In genomic region chr11:76623884-76624419, GRCh38 we compare ENCODE assay signal across 16 cellular contexts. TPM values are rescaled to one million over a fixed set of nuclear protein-coding genes. Genes with fewer than 3 reads are reported as not detected.
DNase-seq lines count a peak whose midpoint lies in the region; ATAC-seq and TF ChIP-seq lines count a peak whose summit lies in the region.
"Had no signal": no experiment of that assay in that cellular context is flagged by ENCODE, and none has a peak within 500 bp of the region (broad histone marks: within the 10 kb centered on the region; RNA-seq: fewer than 3 reads in every experiment).

No MANE protein-coding gene starts in this region.

- peaks cover 10% of the 10 kb centered on the region for H3K9me3 Mint-ChIP-seq in endodermal cell

- no peak for TF ChIP-seq EP300 in ovary (IDR thresholded peaks at IDR 0.05)

- H3K27me3 Mint-ChIP-seq in endodermal cell (ENCODE audit: insufficient read depth): no peaks in the 10 kb centered on the region

- H3K4me3 ChIP-seq in HUES6 (ENCODE audit: low read depth, low read length) (no peak overlapping the region), endodermal cell (ENCODE audit: low read length) (no peak overlapping the region), ovary (no peak overlapping the region)
- H3K4me3 ChIP-seq: BLaER1 treated with 17β-estradiol and CSF1 and Interleukin-3, amounts not matched to agents 10 nM and 100 nM had no signal

- intact Hi-C loops in ovary (cut with DNase I): no loop called here

- TF ChIP-seq CTCF in endodermal cell (conservative IDR thresholded peaks at IDR 0.05): no peak
- no peak for TF ChIP-seq CTCF in ovary (IDR thresholded peaks at IDR 0.05)

- peaks cover 27% of the 10 kb centered on the region for H3K4me1 Mint-ChIP-seq in endodermal cell

- no peak overlapping the region for H3K4me3 Mint-ChIP-seq in endodermal cell
- H3K4me3 Mint-ChIP-seq: HFFc6 had no signal

- H3K9me3 ChIP-seq in HUES6 (ENCODE audit: control insufficient read depth, insufficient read depth, low read depth, low read length): 0 out of 2 replicates have a peak, but pooled peaks cover 6% of the 10 kb centered on the region
- H3K9me3 ChIP-seq in endodermal cell (ENCODE audit: control insufficient read depth, low read length): peaks cover 12% of the 10 kb centered on the region
- no peaks in the 10 kb centered on the region for H3K9me3 ChIP-seq in ovary

- DNase-seq in activated CD8-positive, alpha-beta memory T cell treated with anti-CD3 and anti-CD28 coated beads for 24 hours: peak; percentile 51
- no peak for DNase-seq in activated CD8-positive, alpha-beta memory T cell treated with anti-CD3 and anti-CD28 coated beads, Interleukin-2, amount 50 U/mL, for 48 hours
- DNase-seq in endodermal cell: peak; percentile 35
- DNase-seq in ovary: peak in 3 of 5 donors; percentile 1 to 15 (median 1)
- DNase-seq in ACHN: no peak
- DNase-seq: KBM-7, NCI-H1092 treated with DMSO at 0.1 percent for 48 hours, NCI-H446 treated with DMSO at 0.1 percent for 48 hours, SHP77 had no signal

- H3K4me1 ChIP-seq in HUES6 (ENCODE audit: control insufficient read depth, insufficient read depth, low read length): peaks cover 20% of the 10 kb centered on the region; the same call in 1 of the 2 replicates
- H3K4me1 ChIP-seq in endodermal cell (ENCODE audit: control insufficient read depth, insufficient read depth, low read length): peaks cover 12% of the 10 kb centered on the region
- peaks cover 4% of the 10 kb centered on the region for H3K4me1 ChIP-seq in ovary (ENCODE audit: insufficient read depth)

- H3K36me3 Mint-ChIP-seq in endodermal cell (ENCODE audit: low read depth): no peaks in the 10 kb centered on the region

- peak overlapping the region; percentile 30 for H3K27ac Mint-ChIP-seq in endodermal cell
- H3K27ac Mint-ChIP-seq: HFFc6 had no signal

- in situ Hi-C loops in ACHN (cut with HindIII; ENCODE audit: low pct_ligation_motif_present, low pct_unique_long_range_greater_than_20kb, low sequenced_read_pairs): no loop called here

- no peak overlapping the region for H3K27ac ChIP-seq in HUES6 (ENCODE audit: low read depth, low read length)
- no peak overlapping the region for H3K27ac ChIP-seq in endodermal cell (ENCODE audit: low read depth, low read length)
- no peak overlapping the region for H3K27ac ChIP-seq in ovary
- H3K27ac ChIP-seq: 22Rv1; BLaER1 treated with 17β-estradiol and CSF1 and Interleukin-3, amounts not matched to agents 10 nM and 100 nM had no signal

- H3K27me3 ChIP-seq in HUES6 (ENCODE audit: control insufficient read depth, insufficient read depth, low read length): no peaks in the 10 kb centered on the region
- no peaks in the 10 kb centered on the region for H3K27me3 ChIP-seq in endodermal cell (ENCODE audit: control insufficient read depth, insufficient read depth, low read length, poor library complexity, severe bottlenecking)
- no peaks in the 10 kb centered on the region for H3K27me3 ChIP-seq in ovary

- H3K9ac ChIP-seq in HUES6 (ENCODE audit: low read length): peak overlapping the region; percentile 35
- H3K9ac ChIP-seq in endodermal cell (ENCODE audit: extremely low read depth, low read length, poor library complexity, severe bottlenecking): no peak overlapping the region
- H3K9ac ChIP-seq: BLaER1 treated with 17β-estradiol and CSF1 and Interleukin-3, amounts not matched to agents 10 nM and 100 nM had no signal

- 74 to 76% methylated on average over 2 to 6 of the region's 6 CpGs for WGBS in endodermal cell (ENCODE audit: insufficient coverage in 1 of 2, insufficient read length in 1 of 2), 2 experiments
- 74 to 88% (median 80%) methylated on average over 6 of the region's 6 CpGs for WGBS in ovary, 3 donors

- TF ChIP-seq POLR2A in ovary (IDR thresholded peaks at IDR 0.05): no peak

- H3K36me3 ChIP-seq in HUES6 (ENCODE audit: control insufficient read depth, insufficient read depth, low read length) (no peaks in the 10 kb centered on the region), endodermal cell (ENCODE audit: control insufficient read depth, insufficient read depth, low read length) (no peaks in the 10 kb centered on the region), ovary (no peaks in the 10 kb centered on the region)

- no peak for ATAC-seq in GM21619 (IDR thresholded peaks at IDR 0.05; ENCODE audit: unreplicated experiment)
- no peak for ATAC-seq in GM18868 (IDR thresholded peaks at IDR 0.05; ENCODE audit: unreplicated experiment)

RNA-seq across cellular contexts. Expression of gene LRRC32, which starts 46.6 kb away (rescaled TPM):
- total RNA-seq in endodermal cell (1 to 10 TPM; 1.3 to 1.6 TPM), ovary (10 to 100 TPM in 5 of 7 donors, 1 to 10 TPM in 2; 3.2 to 47.1 (median 29.5) TPM)
- 2.0 TPM for polyA plus RNA-seq in endodermal cell (2013, experiment 1 of 2)
- 2.2 TPM for polyA plus RNA-seq in endodermal cell (2013, experiment 2 of 2)
- polyA plus RNA-seq in ovary: 10 to 100 TPM; 19.4 to 39.9 TPM
- total RNA-seq: MCF 10A had no signal

Comparison
In these comparisons a context has a peak if more than half of its experiments do, and no peak if none do; other contexts are left out.
1. DNase-seq: peak in activated CD8-positive, alpha-beta memory T cell treated with anti-CD3 and anti-CD28 coated beads for 24 hours (single experiment), endodermal cell (single experiment) and ovary (3 of 5); none in activated CD8-positive, alpha-beta memory T cell treated with anti-CD3 and anti-CD28 coated beads, Interleukin-2, amount 50 U/mL, for 48 hours (single experiment) and ACHN (single experiment).